ENCODE assay signal across 10 cellular contexts in the genomic region with DNA sequence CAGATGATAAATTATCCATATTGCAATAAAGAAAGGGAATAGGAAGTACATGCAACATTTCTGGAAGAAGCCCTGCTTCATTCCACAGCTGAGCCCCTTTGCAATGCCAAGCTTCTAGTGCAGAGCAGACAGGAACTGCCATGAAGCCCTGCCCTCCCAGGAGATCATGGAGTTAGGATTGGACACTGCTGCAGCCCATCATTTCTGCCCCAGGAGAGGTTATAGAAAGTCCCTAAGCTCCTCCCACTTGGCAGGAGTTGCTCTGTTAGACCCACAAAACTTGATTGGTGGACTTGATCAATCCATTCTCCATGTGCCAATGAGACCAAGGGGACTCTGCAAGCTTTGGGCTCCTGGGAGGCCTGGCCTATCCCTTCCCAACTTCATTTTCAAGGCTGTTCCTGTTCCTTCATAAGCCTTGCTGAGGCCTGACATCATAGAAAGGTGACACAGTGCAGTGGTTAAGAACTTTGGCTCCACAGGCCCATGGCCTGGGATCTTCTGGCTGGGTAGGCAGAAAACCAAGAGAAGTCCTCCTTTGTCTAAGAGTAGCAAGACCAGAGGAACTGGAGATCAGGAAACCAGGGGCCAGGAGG. TPM values are rescaled to one million over a fixed set of nuclear protein-coding genes. Genes with fewer than 3 reads are reported as not detected.
DNase-seq lines count a peak whose midpoint lies in the region; ATAC-seq and TF ChIP-seq lines count a peak whose summit lies in the region.
"Had no signal": no experiment of that assay in that cellular context is flagged by ENCODE, and none has a peak within 500 bp of the region (broad histone marks: within the 10 kb centered on the region; RNA-seq: fewer than 3 reads in every experiment).

No MANE protein-coding gene starts in this region.

- no peak overlapping the region for H3K27ac ChIP-seq in neural progenitor cell

- H3K4me1 ChIP-seq in neural progenitor cell = peaks cover 19% of the 10 kb centered on the region

- no peak overlapping the region for H2AFZ ChIP-seq in neural progenitor cell (replicated peaks)

- H3K27ac Mint-ChIP-seq in activated CD4-positive, alpha-beta T cell treated with anti-CD3 and anti-CD28 coated beads for 36 hours = peak overlapping the region; percentile 99
- peak overlapping the region; percentile 34 for H3K27ac Mint-ChIP-seq in activated CD4-positive, alpha-beta memory T cell treated with anti-CD3 and anti-CD28 coated beads, Interleukin-2, amount 10 ng/mL, durations not matched to agents 7 days and 5 days
- H3K27ac Mint-ChIP-seq in neural progenitor cell = peak overlapping the region; percentile 42

- TF ChIP-seq CTCF in neural progenitor cell (IDR thresholded peaks at IDR 0.05) = no peak

- no peaks in the 10 kb centered on the region for H4K20me1 ChIP-seq in neural progenitor cell (ENCODE audit: low read depth)

- no peak overlapping the region for H3K4me2 ChIP-seq in neural progenitor cell

- POLR2A ChIA-PET in activated CD4-positive, alpha-beta T cell treated with anti-CD3 and anti-CD28 coated beads for 36 hours (lab: Charles Lee) = interaction anchor here (0.9 to 2.5 kb wide), 4 partner anchors 9 to 40 kb away, joined by 3 to 15 read pairs (median 5); no protein-coding TSS in a partner anchor
- POLR2A ChIA-PET in activated CD4-positive, alpha-beta memory T cell treated with anti-CD3 and anti-CD28 coated beads, Interleukin-2, amount 10 ng/mL, durations not matched to agents 7 days and 5 days (lab: Charles Lee) = interaction anchor here (1.4 to 12.3 kb wide), 8 partner anchors 8 to 40 kb away, joined by 3 to 341 read pairs (median 8); no protein-coding TSS in a partner anchor

- no peaks in the 10 kb centered on the region for H3F3A ChIP-seq in neural progenitor cell (ENCODE audit: low read depth)

- peaks cover 80% of the 10 kb centered on the region for H3K4me1 Mint-ChIP-seq in activated CD4-positive, alpha-beta T cell treated with anti-CD3 and anti-CD28 coated beads for 36 hours
- H3K4me1 Mint-ChIP-seq in activated CD4-positive, alpha-beta memory T cell treated with anti-CD3 and anti-CD28 coated beads, Interleukin-2, amount 10 ng/mL, durations not matched to agents 7 days and 5 days = peaks cover 78% of the 10 kb centered on the region
- peaks cover 36% of the 10 kb centered on the region for H3K4me1 Mint-ChIP-seq in neural progenitor cell

- ATAC-seq in activated CD4-positive, alpha-beta T cell treated with anti-CD3 and anti-CD28 coated beads for 36 hours = peak; percentile 42
- ATAC-seq in GM21526 (IDR thresholded peaks at IDR 0.05; ENCODE audit: low FRiP score, unreplicated experiment) = no peak

- CTCF ChIA-PET in activated CD4-positive, alpha-beta T cell treated with anti-CD3 and anti-CD28 coated beads for 36 hours (lab: Charles Lee) = interaction anchor here (0.8 to 12.9 kb wide), 7 partner anchors 10 to 151 kb away, joined by 4 to 158 read pairs (median 12); no protein-coding TSS in a partner anchor
- CTCF ChIA-PET in activated CD4-positive, alpha-beta memory T cell treated with anti-CD3 and anti-CD28 coated beads, Interleukin-2, amount 10 ng/mL, durations not matched to agents 7 days and 5 days (lab: Charles Lee) = interaction anchor here (2.3 to 8.8 kb wide), 4 partner anchors 9 to 39 kb away, joined by 7 to 117 read pairs (median 43); no protein-coding TSS in a partner anchor

- peaks cover 15% of the 10 kb centered on the region for H3K36me3 Mint-ChIP-seq in activated CD4-positive, alpha-beta T cell treated with anti-CD3 and anti-CD28 coated beads for 36 hours (ENCODE audit: low read depth)
- peaks cover 32% of the 10 kb centered on the region for H3K36me3 Mint-ChIP-seq in activated CD4-positive, alpha-beta memory T cell treated with anti-CD3 and anti-CD28 coated beads, Interleukin-2, amount 10 ng/mL, durations not matched to agents 7 days and 5 days (ENCODE audit: low read depth)
- H3K36me3 Mint-ChIP-seq in neural progenitor cell = no peaks in the 10 kb centered on the region

- intact Hi-C loops in activated CD4-positive, alpha-beta T cell treated with anti-CD3 and anti-CD28 coated beads for 36 hours (cut with DNase I, micrococcal nuclease) = loop anchor here (10.0 kb wide), 2 partner anchors 306 to 1176 kb away; a partner anchor contains a TSS

- no peaks in the 10 kb centered on the region for H3K9me3 Mint-ChIP-seq in activated CD4-positive, alpha-beta T cell treated with anti-CD3 and anti-CD28 coated beads for 36 hours (ENCODE audit: low read depth)
- no peaks in the 10 kb centered on the region for H3K9me3 Mint-ChIP-seq in activated CD4-positive, alpha-beta memory T cell treated with anti-CD3 and anti-CD28 coated beads, Interleukin-2, amount 10 ng/mL, durations not matched to agents 7 days and 5 days
- H3K9me3 Mint-ChIP-seq in neural progenitor cell = peaks cover 5% of the 10 kb centered on the region

- no peaks in the 10 kb centered on the region for H3K9me3 ChIP-seq in neural progenitor cell (ENCODE audit: low read depth)
- H3K9me3 ChIP-seq: adrenal gland had no signal

- no peaks in the 10 kb centered on the region for H3K27me3 ChIP-seq in neural progenitor cell
- H3K27me3 ChIP-seq: adrenal gland had no signal

- no peaks in the 10 kb centered on the region for H3K79me2 ChIP-seq in neural progenitor cell (ENCODE audit: low read depth)

- DNase-seq in activated CD4-positive, alpha-beta T cell treated with anti-CD3 and anti-CD28 coated beads for 36 hours = peak; percentile 68
- DNase-seq in activated CD4-positive, alpha-beta T cell treated with anti-CD3 and anti-CD28 coated beads, Interleukin-2, amount 50 U/mL, for 4 hours = no peak
- peak; percentile 35 for DNase-seq in LHCN-M2 (ENCODE audit: low read depth)
- no peak for DNase-seq in activated CD4-positive, alpha-beta memory T cell treated with anti-CD3 and anti-CD28 coated beads, Interleukin-2, amount 10 ng/mL, durations not matched to agents 7 days and 5 days
- no peak for DNase-seq in neural progenitor cell (ENCODE audit: low spot score)
- no peak for DNase-seq in activated CD4-positive, CD25-positive, alpha-beta regulatory T cell treated with anti-CD3 and anti-CD28 coated beads, Interleukin-2, amount 50 U/mL, for 72 hours
- DNase-seq in NCI-H2196 (lab: John Stamatoyannopoulos, UW; ENCODE audit: unreplicated experiment) = no peak
- DNase-seq: adrenal gland, NCI-H748 treated with DMSO at 0.1 percent for 48 hours had no signal

- no peak overlapping the region for H3K9ac ChIP-seq in neural progenitor cell

- H3K4me3 Mint-ChIP-seq in activated CD4-positive, alpha-beta T cell treated with anti-CD3 and anti-CD28 coated beads for 36 hours = peak overlapping the region; percentile 92
- peak overlapping the region; percentile 8 for H3K4me3 Mint-ChIP-seq in activated CD4-positive, alpha-beta memory T cell treated with anti-CD3 and anti-CD28 coated beads, Interleukin-2, amount 10 ng/mL, durations not matched to agents 7 days and 5 days
- no peak overlapping the region for H3K4me3 Mint-ChIP-seq in neural progenitor cell

- H3K4me3 ChIP-seq in neural progenitor cell = no peak overlapping the region
- H3K4me3 ChIP-seq: adrenal gland had no signal

- no peaks in the 10 kb centered on the region for H3K36me3 ChIP-seq in neural progenitor cell
- H3K36me3 ChIP-seq: adrenal gland had no signal

- H3K27me3 Mint-ChIP-seq in activated CD4-positive, alpha-beta T cell treated with anti-CD3 and anti-CD28 coated beads for 36 hours = no peaks in the 10 kb centered on the region
- H3K27me3 Mint-ChIP-seq in activated CD4-positive, alpha-beta memory T cell treated with anti-CD3 and anti-CD28 coated beads, Interleukin-2, amount 10 ng/mL, durations not matched to agents 7 days and 5 days = no peaks in the 10 kb centered on the region
- peaks cover 3% of the 10 kb centered on the region for H3K27me3 Mint-ChIP-seq in neural progenitor cell (ENCODE audit: insufficient read depth, low read depth)

RNA-seq across cellular contexts. Expression of a gene that starts 1.3 kb away (rescaled TPM):
- 100 to 1,000 TPM; 174 to 214 TPM for total RNA-seq in activated CD4-positive, alpha-beta T cell treated with anti-CD3 and anti-CD28 coated beads for 36 hours
- 1.2 and 1.3 TPM in 2 replicates for total RNA-seq in LHCN-M2 (2014; rRNA removed)
- 4.3 TPM for polyA plus RNA-seq in LHCN-M2 (2012)
- 100 to 1,000 TPM; 481 to 482 TPM for total RNA-seq in activated CD4-positive, alpha-beta memory T cell treated with anti-CD3 and anti-CD28 coated beads, Interleukin-2, amount 10 ng/mL, durations not matched to agents 7 days and 5 days
- total RNA-seq in neural progenitor cell (ENCODE audit: low replicate concordance) = not detected in 2 replicates

RNA-seq across cellular contexts. Expression of a gene that starts 35.5 kb away (rescaled TPM):
- under 1 TPM; 0.32 to 0.43 TPM for total RNA-seq in activated CD4-positive, alpha-beta T cell treated with anti-CD3 and anti-CD28 coated beads for 36 hours
- total RNA-seq in LHCN-M2 (2014; rRNA removed) (0.06 and 0.32 TPM in 2 replicates), neural progenitor cell (ENCODE audit: low replicate concordance) (0.09 TPM in 1 of 2 replicates, not detected in the other)
- 0.05 TPM for polyA plus RNA-seq in LHCN-M2 (2012)
- not detected for total RNA-seq in activated CD4-positive, alpha-beta memory T cell treated with anti-CD3 and anti-CD28 coated beads, Interleukin-2, amount 10 ng/mL, durations not matched to agents 7 days and 5 days

Comparison
In these comparisons a context has a peak if more than half of its experiments do, and no peak if none do; other contexts are left out.
1. DNase-seq: peak in activated CD4-positive, alpha-beta T cell treated with anti-CD3 and anti-CD28 coated beads for 36 hours (single experiment) and LHCN-M2 (single experiment); none in activated CD4-positive, alpha-beta T cell treated with anti-CD3 and anti-CD28 coated beads, Interleukin-2, amount 50 U/mL, for 4 hours (0 of 2), activated CD4-positive, alpha-beta memory T cell treated with anti-CD3 and anti-CD28 coated beads, Interleukin-2, amount 10 ng/mL, durations not matched to agents 7 days and 5 days (single experiment), neural progenitor cell (single experiment), activated CD4-positive, CD25-positive, alpha-beta regulatory T cell treated with anti-CD3 and anti-CD28 coated beads, Interleukin-2, amount 50 U/mL, for 72 hours (single experiment) and NCI-H2196 (single experiment).
2. H3K27ac Mint-ChIP-seq: peak in every context shown above with its lines; median percentile 99 in activated CD4-positive, alpha-beta T cell treated with anti-CD3 and anti-CD28 coated beads for 36 hours; 42 in neural progenitor cell; 34 in activated CD4-positive, alpha-beta memory T cell treated with anti-CD3 and anti-CD28 coated beads, Interleukin-2, amount 10 ng/mL, durations not matched to agents 7 days and 5 days.
3. RNA of a gene that starts 1.3 kb away (total RNA-seq): 481 to 482 TPM in activated CD4-positive, alpha-beta memory T cell treated with anti-CD3 and anti-CD28 coated beads, Interleukin-2, amount 10 ng/mL, durations not matched to agents 7 days and 5 days and 174 to 214 TPM in activated CD4-positive, alpha-beta T cell treated with anti-CD3 and anti-CD28 coated beads for 36 hours; 1.2 to 1.3 TPM in LHCN-M2 and not detected in neural progenitor cell; every median in the first group is over 10 times any median in the second.